In genomic region chr7:63899691-63900393, GRCh38 we compare ENCODE assay signal across 8 cellular contexts.
A peak's percentile ranks its signal among the peaks of the same experiment; 100 is the strongest.
DNase-seq lines count a peak whose midpoint lies in the region; ATAC-seq and TF ChIP-seq lines count a peak whose summit lies in the region.

No MANE protein-coding gene starts in this region.

- H3K4me1 ChIP-seq in lung (ENCODE audit: control insufficient read depth in 2 of 2, insufficient read depth in 2 of 2, low read length in 2 of 2) = peaks cover 0 to 8% of the 10 kb centered on the region in 2 donors

- H3K27me3 ChIP-seq in lung (ENCODE audit: control insufficient read depth, insufficient read depth) = no peaks in the 10 kb centered on the region

- peak overlapping the region; percentile 57 for H3K4me3 ChIP-seq in lung

- peaks cover 0 to 4% of the 10 kb centered on the region in 2 donors for H3K9me3 ChIP-seq in lung (ENCODE audit: control insufficient read depth in 2 of 2, insufficient read depth in 1 of 2, low read length in 1 of 2)

- TF ChIP-seq CTCF in lung (IDR thresholded peaks at IDR 0.05; ENCODE audit: control extremely low read depth, extremely low read depth) = no peak

- no peaks in the 10 kb centered on the region for H3K36me3 ChIP-seq in lung (ENCODE audit: control insufficient read depth in 2 of 2, insufficient read depth in 2 of 2, low read length in 2 of 2)

- peak overlapping the region in 1 of 2 donors; percentile 73 for H3K27ac ChIP-seq in lung (ENCODE audit: low read depth in 1 of 2, low read length in 1 of 2)

- ATAC-seq in lung (ENCODE audit: insufficient read depth, low FRiP score) (peak; percentile 65), GM21381 (IDR thresholded peaks at IDR 0.05; ENCODE audit: unreplicated experiment) (no peak), GM18870 (IDR thresholded peaks at IDR 0.05; ENCODE audit: unreplicated experiment) (no peak)

- DNase-seq in DMS153 (lab: John Stamatoyannopoulos, UW) (peak; percentile 39), T follicular helper cell (ENCODE audit: low read depth) (peak; percentile 70), lung (ENCODE audit: low spot score) (peak; percentile 86), NCI-H187 (lab: John Stamatoyannopoulos, UW) (no peak)
- DNase-seq in activated naive CD8-positive, alpha-beta T cell treated with anti-CD3 and anti-CD28 coated beads, Interleukin-2, amount 50 U/mL, for 16 hours (ENCODE audit: low read depth, low spot score) = peak; percentile 74
- peak; percentile 61 to 68 for DNase-seq in stimulated activated CD8-positive, alpha-beta memory T cell treated with anti-CD3 and anti-CD28 coated beads, Interleukin-2, amount 100 ng/mL, for 48 hours (ENCODE audit: low read depth in 2 of 2)

- WGBS in lung, 2 donors = 14 to 35% methylated on average over 29 of the region's 29 CpGs

Comparison
In these comparisons a context has a peak if more than half of its experiments do, and no peak if none do; other contexts are left out.
1. DNase-seq: peak in DMS153 (single experiment), T follicular helper cell (single experiment), activated naive CD8-positive, alpha-beta T cell treated with anti-CD3 and anti-CD28 coated beads, Interleukin-2, amount 50 U/mL, for 16 hours (single experiment), lung (single experiment) and stimulated activated CD8-positive, alpha-beta memory T cell treated with anti-CD3 and anti-CD28 coated beads, Interleukin-2, amount 100 ng/mL, for 48 hours (2 of 2); none in NCI-H187 (0 of 2).